In genomic region chr2:122748552-122749011, GRCh38 we compare ENCODE assay signal across 10 cellular contexts.
A peak's percentile ranks its signal among the peaks of the same experiment; 100 is the strongest.
DNase-seq lines count a peak whose midpoint lies in the region; TF ChIP-seq lines count a peak whose summit lies in the region.
"Had no signal": no experiment of that assay in that cellular context is flagged by ENCODE, and none has a peak within 500 bp of the region (broad histone marks: within the 10 kb centered on the region; RNA-seq: fewer than 3 reads in every experiment).

No MANE protein-coding gene starts in this region.

- H3K4me3 Mint-ChIP-seq in MCF 10A (ENCODE audit: unreplicated experiment): no peak overlapping the region

- H3K36me3 ChIP-seq in breast epithelium (no peaks in the 10 kb centered on the region), testis (ENCODE audit: low read depth, missing control alignments) (no peaks in the 10 kb centered on the region), tibial artery (no peaks in the 10 kb centered on the region), Karpas-422 (ENCODE audit: insufficient read depth, low read length) (no peaks in the 10 kb centered on the region)

- peak overlapping the region; percentile 17 for H3K27ac Mint-ChIP-seq in MCF 10A (ENCODE audit: low read depth, unreplicated experiment)

- no peak overlapping the region for H3K4me2 ChIP-seq in Karpas-422 (ENCODE audit: low read depth, low read length, poor library complexity, severe bottlenecking)

- H3K36me3 Mint-ChIP-seq in MCF 10A (ENCODE audit: insufficient read depth, unreplicated experiment): no peaks in the 10 kb centered on the region

- no peaks in the 10 kb centered on the region for H3K9me3 Mint-ChIP-seq in MCF 10A (ENCODE audit: unreplicated experiment)

- peaks cover 16% of the 10 kb centered on the region for H3K4me1 Mint-ChIP-seq in MCF 10A (ENCODE audit: insufficient read depth, unreplicated experiment)

- no peaks in the 10 kb centered on the region for H4K20me1 ChIP-seq in Karpas-422 (ENCODE audit: insufficient read depth, low read depth, low read length)

- no peaks in the 10 kb centered on the region for H3K27me3 Mint-ChIP-seq in MCF 10A (ENCODE audit: insufficient read depth, unreplicated experiment)

- POLR2A ChIA-PET in MCF 10A (lab: Yijun Ruan, JAX): interaction anchor here (0.8 kb wide), 1 partner anchor 9 kb away, joined by 3 read pairs; no protein-coding TSS in a partner anchor

- TF ChIP-seq POLR2A in breast epithelium (IDR thresholded peaks at IDR 0.05) (no peak), testis (IDR thresholded peaks at IDR 0.05) (no peak)

- no TSS peak for BruUV-seq in MCF 10A (replicated peaks; lab: Mats Ljungman, UMichigan)

- no peaks in the 10 kb centered on the region for H3K9me2 ChIP-seq in Karpas-422 (replicated peaks; ENCODE audit: insufficient read depth, low read length)

- H3K9ac ChIP-seq in Karpas-422 (ENCODE audit: low read length): no peak overlapping the region

- H3K27me3 ChIP-seq in breast epithelium (no peaks in the 10 kb centered on the region), testis (no peaks in the 10 kb centered on the region), tibial artery (no peaks in the 10 kb centered on the region), Karpas-422 (ENCODE audit: low read length) (no peaks in the 10 kb centered on the region)

- intact Hi-C loops in MCF 10A (cut with micrococcal nuclease) (loop anchor here (10.0 kb wide), 1 partner anchor 544 kb away; no protein-coding TSS in a partner anchor), breast epithelium (cut with DNase I; ENCODE audit: low total_unique reads) (no loop called here), testis (cut with DNase I; ENCODE audit: low total_unique reads) (no loop called here), tibial artery (cut with DNase I; ENCODE audit: low total_unique reads) (no loop called here)

- peak; percentile 73 for DNase-seq in MCF 10A (ENCODE audit: unreplicated experiment)
- no peak for DNase-seq in breast epithelium (ENCODE audit: low spot score in 2 of 2)
- peak; percentile 9 to 15 for DNase-seq in SHP77 (lab: John Stamatoyannopoulos, UW)
- DNase-seq in foreskin fibroblast: peak; percentile 1 to 2
- DNase-seq in testis: peak; percentile 15
- DNase-seq in tibial artery: no peak
- no peak for DNase-seq in Karpas-422
- DNase-seq in dedifferentiated amniotic fluid mesenchymal stem cell (ENCODE audit: extremely low spot score): no peak
- DNase-seq: activated CD4-positive, alpha-beta T cell treated with anti-CD3 and anti-CD28 coated beads, Interleukin-2, amount 50 U/mL, for 4 hours; anterior cingulate cortex had no signal

- H3K9me3 ChIP-seq in breast epithelium (no peaks in the 10 kb centered on the region), testis (no peaks in the 10 kb centered on the region), tibial artery (no peaks in the 10 kb centered on the region), Karpas-422 (ENCODE audit: low read length) (no peaks in the 10 kb centered on the region)

- no peak overlapping the region for H3K27ac ChIP-seq in breast epithelium
- no peak overlapping the region for H3K27ac ChIP-seq in testis
- H3K27ac ChIP-seq in tibial artery: no peak overlapping the region
- H3K27ac ChIP-seq in Karpas-422 (ENCODE audit: low read length): no peak overlapping the region

- CTCF ChIA-PET in MCF 10A (lab: Yijun Ruan, JAX): no interaction called here

- TF ChIP-seq CTCF in MCF 10A (IDR thresholded peaks at IDR 0.05; ENCODE audit: unreplicated experiment) (no peak), breast epithelium (IDR thresholded peaks at IDR 0.05) (no peak), foreskin fibroblast (IDR thresholded peaks at IDR 0.05; ENCODE audit: low read depth, low read length) (no peak), testis (IDR thresholded peaks at IDR 0.05) (no peak), tibial artery (IDR thresholded peaks at IDR 0.05) (no peak)

- H3K4me3 ChIP-seq in breast epithelium (no peak overlapping the region), foreskin fibroblast (ENCODE audit: low read depth in 1 of 2, low read length in 2 of 2) (no peak overlapping the region), testis (no peak overlapping the region), tibial artery (no peak overlapping the region), Karpas-422 (ENCODE audit: low read length) (no peak overlapping the region)

- H3K4me1 ChIP-seq in breast epithelium (no peaks in the 10 kb centered on the region), testis (no peaks in the 10 kb centered on the region), tibial artery (no peaks in the 10 kb centered on the region), Karpas-422 (ENCODE audit: low read length) (no peaks in the 10 kb centered on the region)

- no peaks in the 10 kb centered on the region for H3K79me2 ChIP-seq in Karpas-422 (ENCODE audit: low read length)

- WGBS in testis, 2 donors: 74 to 90% methylated on average over 4 of the region's 4 CpGs

- no peak overlapping the region for H2AFZ ChIP-seq in Karpas-422 (ENCODE audit: low read length)

Comparison
In these comparisons a context has a peak if more than half of its experiments do, and no peak if none do; other contexts are left out.
1. DNase-seq: peak in MCF 10A (single experiment), SHP77 (2 of 2), foreskin fibroblast (2 of 2) and testis (single experiment); none in breast epithelium (0 of 2), tibial artery (0 of 2), Karpas-422 (single experiment) and dedifferentiated amniotic fluid mesenchymal stem cell (single experiment).